In the genomic region with DNA sequence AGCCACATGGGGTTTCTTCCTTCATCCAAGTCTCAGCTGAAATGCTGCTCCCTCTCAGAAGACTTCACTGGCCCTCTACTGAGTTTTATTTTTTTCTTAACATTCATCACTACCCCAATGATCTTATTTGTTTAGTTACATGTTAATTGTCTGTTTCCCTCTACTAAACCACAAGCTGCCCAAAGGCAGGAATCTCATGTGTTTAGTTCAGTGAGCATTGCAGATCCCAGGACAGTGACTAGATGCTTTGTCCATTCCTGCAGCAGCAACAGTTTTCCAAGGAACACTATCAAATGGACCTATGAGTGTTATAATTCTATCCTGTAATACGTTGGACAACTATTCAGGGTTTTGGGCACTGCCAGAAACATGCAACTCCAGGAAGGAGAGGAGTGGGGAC, we compare ENCODE assay signal across 19 cellular contexts.
"Had no signal": no experiment of that assay in that cellular context is flagged by ENCODE, and none has a peak within 500 bp of the region (broad histone marks: within the 10 kb centered on the region; RNA-seq: fewer than 3 reads in every experiment).

No MANE protein-coding gene starts in this region.

- ATAC-seq: HepG2 had no signal

- DNase-seq: IMR-90, Karpas-422, KG1, MM.1S, NCI-H1092 treated with DMSO at 0.1 percent for 48 hours, NCI-H1436, NCI-H187, NCI-H2029, NCI-H2081 treated with DMSO at 0.1 percent for 48 hours, NCI-H2171, NCI-H226, NCI-H446, NCI-H510A, NCI-H524 treated with DMSO at 0.1 percent for 48 hours, NCI-H69, NCI-H774, SHP77, SK-N-SH had no signal
